1 cellular context compared by ENCODE assay signal in the genomic region with DNA sequence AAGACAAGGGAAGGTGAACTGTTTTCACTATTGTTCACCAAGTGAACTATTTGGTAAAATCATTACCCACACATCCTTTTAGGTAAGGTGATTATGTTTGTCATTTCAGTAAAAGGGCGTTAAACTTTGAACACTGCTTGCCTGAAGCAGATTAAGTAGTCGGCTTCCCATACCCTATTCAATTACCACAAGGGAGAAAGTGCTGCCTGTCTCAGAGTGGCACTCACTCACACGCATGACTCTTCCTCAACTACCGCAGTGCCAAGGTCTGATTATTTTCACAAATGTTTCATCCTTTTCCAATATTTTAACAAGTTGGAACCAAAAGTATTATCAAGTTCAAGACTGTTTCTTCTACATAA.
TF ChIP-seq lines count a peak whose summit lies in the region.

No MANE protein-coding gene starts in this region.

TF ChIP-seq in H1, 55 proteins besides CTCF, POLR2A, EP300 and RAD21:
- TF ChIP-seq CHD2 (IDR thresholded peaks at IDR 0.05; ENCODE audit: low read length) (no peak), NRF1 (IDR thresholded peaks at IDR 0.05; ENCODE audit: low read depth, low read length) (no peak), ASH2L (IDR thresholded peaks at IDR 0.05; ENCODE audit: low read length) (no peak)
